In the genomic region with DNA sequence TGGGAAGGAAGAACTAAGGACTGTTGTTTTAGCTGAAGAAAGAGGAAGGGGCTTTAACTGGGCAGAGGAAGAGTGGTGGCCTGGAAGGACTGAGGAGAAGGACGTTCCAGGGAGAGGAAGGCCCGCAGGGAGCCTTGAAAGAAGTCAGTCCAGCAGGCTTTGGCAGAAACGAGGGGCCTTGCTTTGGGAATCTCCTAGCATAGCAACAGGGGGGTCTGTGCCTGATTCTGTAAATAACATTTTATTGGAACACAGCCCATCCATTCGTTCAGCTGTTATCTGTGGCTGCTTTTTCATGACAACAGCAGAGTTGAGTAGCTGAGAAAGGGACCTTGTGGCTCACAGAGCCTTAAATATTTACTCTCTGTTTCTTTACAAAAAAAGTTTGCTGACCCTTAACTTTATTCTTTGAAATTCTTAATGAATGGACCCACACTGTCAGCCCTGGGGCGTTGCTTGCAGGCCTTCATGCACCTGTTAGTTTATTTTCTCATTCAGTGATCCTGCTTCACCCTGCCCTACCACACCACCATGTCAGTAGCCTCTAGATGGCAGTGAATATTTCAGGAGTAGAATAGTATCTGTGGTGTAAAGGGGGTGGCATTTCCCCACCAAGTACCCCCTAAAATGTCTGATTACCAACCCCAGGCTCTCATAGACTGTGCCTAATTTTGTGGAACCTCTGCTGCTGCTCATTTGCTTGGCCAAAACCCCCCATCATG, we compare ENCODE assay signal across 24 cellular contexts.
DNase-seq lines count a peak whose midpoint lies in the region; ATAC-seq, FAIRE-seq and TF ChIP-seq lines count a peak whose summit lies in the region.
"Had no signal": no experiment of that assay in that cellular context is flagged by ENCODE, and none has a peak within 500 bp of the region (broad histone marks: within the 10 kb centered on the region; RNA-seq: fewer than 3 reads in every experiment).

No MANE protein-coding gene starts in this region.

- H3K79me2 ChIP-seq in OCI-LY7 (ENCODE audit: insufficient read depth, low read depth, low read length) = no peaks in the 10 kb centered on the region

- FAIRE-seq in urothelium cell line (lab: Jason Lieb, UNC) = no peak
- FAIRE-seq: small intestine had no signal

- H3K9me2 ChIP-seq in OCI-LY7 (ENCODE audit: insufficient read depth, low read length) = no peaks in the 10 kb centered on the region

- peak; percentile 42; the same call in 1 of the 2 replicates for TF ChIP-seq CTCF in OCI-LY7 (conservative IDR thresholded peaks at IDR 0.05; ENCODE audit: low read length)
- TF ChIP-seq CTCF in right atrium auricular region (IDR thresholded peaks at IDR 0.05) = peak in 1 of 2 donors; percentile 30

- H3K4me1 ChIP-seq in OCI-LY7 (ENCODE audit: insufficient read depth, low read length, poor library complexity, severe bottlenecking) (no peaks in the 10 kb centered on the region), right atrium auricular region (peaks cover 0 to 59% of the 10 kb centered on the region in 2 donors)

- H3K9me3 ChIP-seq in OCI-LY7 (ENCODE audit: low read length) (no peaks in the 10 kb centered on the region), right atrium auricular region (no peaks in the 10 kb centered on the region)

- no peaks in the 10 kb centered on the region for H4K20me1 ChIP-seq in OCI-LY7 (ENCODE audit: insufficient read depth, low read length)

- no peaks in the 10 kb centered on the region for H3K27me3 ChIP-seq in right atrium auricular region
- H3K27me3 ChIP-seq: brain microvascular endothelial cell had no signal

- H3K4me2 ChIP-seq in OCI-LY7 (ENCODE audit: low read length) = no peak overlapping the region
- H3K4me2 ChIP-seq: PC-9 had no signal

- POLR2A ChIA-PET in OCI-LY7 (lab: Charles Lee) = interaction anchor here (1.3 kb wide), 1 partner anchor 12 kb away, joined by 3 read pairs; no protein-coding TSS in a partner anchor

- ATAC-seq in Right ventricle myocardium inferior (peak; percentile 65), GM21390 (IDR thresholded peaks at IDR 0.05; ENCODE audit: unreplicated experiment) (no peak), GM21717 (IDR thresholded peaks at IDR 0.05; ENCODE audit: unreplicated experiment) (no peak)
- ATAC-seq: HCT116, natural killer cell had no signal

- intact Hi-C loops in Right ventricle myocardium inferior (cut with DNase I) = loop anchor here (5.0 to 10.0 kb wide), 2 partner anchors 38 to 90 kb away; no protein-coding TSS in a partner anchor
- intact Hi-C loops in cardiac septum (cut with DNase I) = loop anchor here (5.0 kb wide), 1 partner anchor 87 kb away; no protein-coding TSS in a partner anchor
- intact Hi-C loops in OCI-LY7 (cut with micrococcal nuclease; ENCODE audit: unreplicated experiment) = no loop called here

- no TSS peak for BruUV-seq in OCI-LY7 (replicated peaks; lab: Mats Ljungman, UMichigan)

- H3K36me3 ChIP-seq in OCI-LY7 (ENCODE audit: insufficient read depth, low read length) (peaks cover 26% of the 10 kb centered on the region), right atrium auricular region (peaks cover 7% of the 10 kb centered on the region)
- H3K36me3 ChIP-seq: brain microvascular endothelial cell had no signal

- CTCF ChIA-PET in OCI-LY7 (lab: Charles Lee; ENCODE audit: unreplicated experiment) = no interaction called here

- DNase-seq in Right ventricle myocardium inferior (ENCODE audit: missing footprints) (no peak), cardiac septum (ENCODE audit: low spot score) (no peak), OCI-LY7 (ENCODE audit: low spot score) (no peak), right atrium auricular region (ENCODE audit: low spot score) (no peak), urothelium cell line (ENCODE audit: low spot score) (no peak)
- no peak for DNase-seq in activated CD8-positive, alpha-beta memory T cell treated with anti-CD3 and anti-CD28 coated beads, Interleukin-2, amount 50 U/mL, for 48 hours
- DNase-seq: activated CD4-positive, CD25-positive, alpha-beta regulatory T cell treated with anti-CD3 and anti-CD28 coated beads, Interleukin-2, amount 50 U/mL, for 72 hours; brain microvascular endothelial cell; CD4-positive, CD25-positive, alpha-beta regulatory T cell; cortex of kidney; DMS79; hippocampal formation; islet precursor cell; mammary epithelial cell; natural killer cell; NCI-H1930; PC-9; small intestine; stimulated activated CD4-positive, alpha-beta T cell treated with anti-CD3 and anti-CD28 coated beads, Interleukin-4, amount 100 ng/mL, for 1 hour; T1000 had no signal

- H2AFZ ChIP-seq in OCI-LY7 (ENCODE audit: low read length) = no peak overlapping the region
- H2AFZ ChIP-seq: PC-9 had no signal

- H3K4me3 ChIP-seq in OCI-LY7 (ENCODE audit: low read depth, low read length, poor library complexity, severe bottlenecking) (no peak overlapping the region), right atrium auricular region (no peak overlapping the region)
- H3K4me3 ChIP-seq: PC-9, SK-N-MC had no signal

- H3K27ac ChIP-seq in OCI-LY7 (ENCODE audit: low read depth, low read length, poor library complexity, severe bottlenecking) (no peak overlapping the region), right atrium auricular region (peak overlapping the region; percentile 41 to 67)
- H3K27ac ChIP-seq: brain microvascular endothelial cell, PC-9, SK-N-MC had no signal
